In genomic region chr1:167564592-167564991, GRCh38 we compare ENCODE assay signal across 11 cellular contexts. TPM values are rescaled to one million over a fixed set of nuclear protein-coding genes. Genes with fewer than 3 reads are reported as not detected.
DNase-seq lines count a peak whose midpoint lies in the region; ATAC-seq and TF ChIP-seq lines count a peak whose summit lies in the region.
"Had no signal": no experiment of that assay in that cellular context is flagged by ENCODE, and none has a peak within 500 bp of the region (broad histone marks: within the 10 kb centered on the region; RNA-seq: fewer than 3 reads in every experiment).

No MANE protein-coding gene starts in this region.

- no peak overlapping the region; a peak in 2 of 7 replicates for H3K27ac Mint-ChIP-seq in H9
- H3K27ac Mint-ChIP-seq: activated naive CD8-positive, alpha-beta T cell treated with anti-CD3 and anti-CD28 coated beads, Interleukin-2, amount 10 ng/mL, durations not matched to agents 7 days and 5 days had no signal

- no peaks in the 10 kb centered on the region for H3K36me3 Mint-ChIP-seq in H9 (ENCODE audit: insufficient read depth in 1 of 3, low read depth in 3 of 3)
- H3K36me3 Mint-ChIP-seq: activated naive CD8-positive, alpha-beta T cell treated with anti-CD3 and anti-CD28 coated beads, Interleukin-2, amount 10 ng/mL, durations not matched to agents 7 days and 5 days had no signal

- H3K9me2 ChIP-seq in PC-3 (replicated peaks; ENCODE audit: low read length): no peaks in the 10 kb centered on the region

- no peaks in the 10 kb centered on the region for H3K79me1 ChIP-seq in H9 (ENCODE audit: insufficient read depth, low read depth, low read length, poor library complexity, severe bottlenecking)

- no peak overlapping the region for H3K56ac ChIP-seq in H9 (ENCODE audit: insufficient read length, low read depth, low read length)

- no peaks in the 10 kb centered on the region for H3K27me3 ChIP-seq in H9 (ENCODE audit: insufficient read depth, low read length)
- no peaks in the 10 kb centered on the region for H3K27me3 ChIP-seq in PC-3 (ENCODE audit: low read length)

- H2AFZ ChIP-seq in H9 (ENCODE audit: low read length) (no peak overlapping the region), PC-3 (ENCODE audit: low read length) (no peak overlapping the region)

- no peaks in the 10 kb centered on the region for H3K23me2 ChIP-seq in H9 (ENCODE audit: insufficient read length, low read depth, low read length, poor library complexity, severe bottlenecking)

- H3K9me3 ChIP-seq in H9 (ENCODE audit: control insufficient read depth, low read depth, low read length) (no peaks in the 10 kb centered on the region), PC-3 (ENCODE audit: low read length) (no peaks in the 10 kb centered on the region)

- 0 out of 3 replicates have a peak, but pooled peaks have one; percentile 11 for TF ChIP-seq CTCF in H9 (conservative IDR thresholded peaks at IDR 0.05)
- no peak for TF ChIP-seq CTCF in PC-3 (conservative IDR thresholded peaks at IDR 0.05; ENCODE audit: low read depth, low read length)
- TF ChIP-seq CTCF in fibroblast of pulmonary artery (IDR thresholded peaks at IDR 0.05; ENCODE audit: low read length, missing control alignments): no peak

- DNase-seq in AML-193 (lab: John Stamatoyannopoulos, UW): peak; percentile 70 to 75
- peak; percentile 35 for DNase-seq in H9
- peak; percentile 47 for DNase-seq in PC-3
- DNase-seq in fibroblast of pulmonary artery (ENCODE audit: low read depth): peak; percentile 18
- DNase-seq in mucosa of gallbladder (ENCODE audit: low spot score): no peak
- no peak for DNase-seq in cerebellum (ENCODE audit: low spot score)
- no peak for DNase-seq in NCI-H1048 (lab: John Stamatoyannopoulos, UW)
- DNase-seq: activated CD4-positive, alpha-beta T cell treated with anti-CD3 and anti-CD28 coated beads, Interleukin-2, amount 50 U/mL, for 48 hours; activated naive CD8-positive, alpha-beta T cell treated with anti-CD3 and anti-CD28 coated beads, Interleukin-2, amount 10 ng/mL, durations not matched to agents 7 days and 5 days; effector memory CD4-positive, alpha-beta T cell had no signal

- H4K91ac ChIP-seq in H9 (ENCODE audit: insufficient read length, low read depth, low read length): no peak overlapping the region

- no CpG with 5 or more reads among the region's 2 CpGs for WGBS in H9 (ENCODE audit: extremely low coverage, insufficient read length, low lambda C conversion rate)

- H3K9me3 Mint-ChIP-seq in H9: no peaks in the 10 kb centered on the region
- H3K9me3 Mint-ChIP-seq: activated naive CD8-positive, alpha-beta T cell treated with anti-CD3 and anti-CD28 coated beads, Interleukin-2, amount 10 ng/mL, durations not matched to agents 7 days and 5 days had no signal

- no peak overlapping the region for H4K5ac ChIP-seq in H9 (ENCODE audit: insufficient read length, low read depth, low read length)

- H3K4me3 Mint-ChIP-seq in H9: no peak overlapping the region
- H3K4me3 Mint-ChIP-seq: activated naive CD8-positive, alpha-beta T cell treated with anti-CD3 and anti-CD28 coated beads, Interleukin-2, amount 10 ng/mL, durations not matched to agents 7 days and 5 days had no signal

- no TSS peak for BruUV-seq in PC-3 (replicated peaks; lab: Mats Ljungman, UMichigan)

- H3K27me3 Mint-ChIP-seq in H9 (ENCODE audit: low read depth): peaks cover 3% of the 10 kb centered on the region

- H3K18ac ChIP-seq in H9 (ENCODE audit: insufficient read length, low read depth, low read length): no peak overlapping the region

- no peaks in the 10 kb centered on the region for H3K79me2 ChIP-seq in H9 (ENCODE audit: insufficient read depth, low read length)
- H3K79me2 ChIP-seq in PC-3 (ENCODE audit: low read length): no peaks in the 10 kb centered on the region

- H3T11ph ChIP-seq in H9 (ENCODE audit: low read length): no peak overlapping the region

- ATAC-seq in PC-3 (peak; percentile 56), GM19395 (IDR thresholded peaks at IDR 0.05; ENCODE audit: unreplicated experiment) (no peak)

- H3K27ac ChIP-seq in H9 (ENCODE audit: insufficient read length, low read depth, low read length) (no peak overlapping the region), PC-3 (ENCODE audit: low read length) (no peak overlapping the region)

- no peak overlapping the region for H2BK20ac ChIP-seq in H9 (ENCODE audit: low read depth, low read length, poor library complexity, severe bottlenecking)

- no peak overlapping the region for H2BK12ac ChIP-seq in H9 (ENCODE audit: insufficient read length, low read depth, low read length)

- no peak overlapping the region for H3K9ac ChIP-seq in H9 (ENCODE audit: extremely low read depth, insufficient read length, low read length)
- no peak overlapping the region for H3K9ac ChIP-seq in PC-3 (ENCODE audit: low read length)

- POLR2A ChIA-PET in PC-3 (lab: Charles Lee; ENCODE audit: unreplicated experiment): no interaction called here

- H4K20me1 ChIP-seq in H9 (ENCODE audit: control insufficient read depth, insufficient read depth, insufficient read length) (no peaks in the 10 kb centered on the region), PC-3 (ENCODE audit: low read length) (no peaks in the 10 kb centered on the region)

- no peak overlapping the region for H2BK120ac ChIP-seq in H9 (ENCODE audit: low read depth, low read length, poor library complexity, severe bottlenecking)

- H2BK15ac ChIP-seq in H9 (ENCODE audit: low read depth, low read length): no peak overlapping the region

- no peaks in the 10 kb centered on the region for H3K4me1 ChIP-seq in H9 (ENCODE audit: insufficient read depth, low read length)
- no peaks in the 10 kb centered on the region for H3K4me1 ChIP-seq in PC-3 (ENCODE audit: insufficient read depth, low read length)

- H3F3A ChIP-seq in PC-3 (ENCODE audit: low read length, unreplicated experiment): no peaks in the 10 kb centered on the region

- no peaks in the 10 kb centered on the region for H3K36me3 ChIP-seq in PC-3 (ENCODE audit: low read depth, low read length)

- intact Hi-C loops in PC-3 (cut with micrococcal nuclease): no loop called here

- H3K14ac ChIP-seq in H9 (ENCODE audit: insufficient read depth, low read length): no peak overlapping the region

- no peak overlapping the region for H3K4me3 ChIP-seq in PC-3 (ENCODE audit: low read length)
- H3K4me3 ChIP-seq in fibroblast of pulmonary artery (replicated peaks; ENCODE audit: low read depth, low read length): no peak overlapping the region

- H3K4me2 ChIP-seq in H9 (ENCODE audit: insufficient read depth, insufficient read length, low read length) (no peak overlapping the region), PC-3 (ENCODE audit: low read length) (no peak overlapping the region)

- CTCF ChIA-PET in PC-3 (lab: Charles Lee): interaction anchor here (0.5 to 1.2 kb wide), 2 partner anchors 16 to 81 kb away, joined by 4 to 9 read pairs; no protein-coding TSS in a partner anchor

- no peak overlapping the region for H2AK5ac ChIP-seq in H9 (ENCODE audit: insufficient read length, low read length)

- no peak overlapping the region for H4K8ac ChIP-seq in H9 (replicated peaks; ENCODE audit: insufficient read length, low read depth, low read length)

- H3K23ac ChIP-seq in H9 (ENCODE audit: insufficient read length, low read depth, low read length): no peak overlapping the region

- no peak overlapping the region for H3K4ac ChIP-seq in H9 (ENCODE audit: low read depth, low read length)

- H3K4me1 Mint-ChIP-seq in H9: peaks cover 4 to 8% of the 10 kb centered on the region in 2 experiments; a peak in 1 of 4 replicates

- no peak overlapping the region for H2BK5ac ChIP-seq in H9 (ENCODE audit: insufficient read length, low read length)

RNA-seq across cellular contexts. Expression of gene CREG1, which starts 11.0 kb away (rescaled TPM):
- total RNA-seq in H9 (2021) (19.8 and 20.6 TPM in 2 replicates), PC-3 (2014; rRNA removed) (55.7 and 63.9 TPM in 2 replicates), mucosa of gallbladder (157 TPM), cerebellum (36.7 TPM)

RNA-seq across cellular contexts. Expression of gene CD247, which starts 46.3 kb away (rescaled TPM):
- total RNA-seq in H9 (2021): 0.90 and 1.2 TPM in 2 replicates
- total RNA-seq in PC-3 (2014; rRNA removed): 0.17 TPM in 1 of 2 replicates, not detected in the other
- 5.2 TPM for total RNA-seq in mucosa of gallbladder
- total RNA-seq in cerebellum: 0.82 TPM

Comparison
In these comparisons a context has a peak if more than half of its experiments do, and no peak if none do; other contexts are left out.
1. DNase-seq: peak in AML-193 (2 of 2), H9 (single experiment), PC-3 (single experiment) and fibroblast of pulmonary artery (single experiment); none in mucosa of gallbladder (single experiment), cerebellum (single experiment) and NCI-H1048 (single experiment).